ENCODE assay signal across 8 cellular contexts in genomic region chr12:10214131-10214876, GRCh38. TPM values are rescaled to one million over a fixed set of nuclear protein-coding genes. Genes with fewer than 3 reads are reported as not detected.
DNase-seq lines count a peak whose midpoint lies in the region; ATAC-seq and TF ChIP-seq lines count a peak whose summit lies in the region.

No MANE protein-coding gene starts in this region.

- peak overlapping the region; percentile 100 for H3K27ac Mint-ChIP-seq in progenitor cell of endocrine pancreas

- peaks cover under 1% of the 10 kb centered on the region; the same call in 1 of the 2 replicates for H3K27me3 ChIP-seq in SK-N-SH (ENCODE audit: insufficient read depth)

- no peaks in the 10 kb centered on the region for H3K79me2 ChIP-seq in SK-N-SH (ENCODE audit: insufficient read depth)

- no peaks in the 10 kb centered on the region for H3K9me3 ChIP-seq in SK-N-SH

- H3K4me2 ChIP-seq in SK-N-SH = peak overlapping the region; percentile 88

- peak overlapping the region; percentile 87; the same call in 1 of the 2 replicates for H3K9ac ChIP-seq in SK-N-SH

- peaks cover 3% of the 10 kb centered on the region for H3F3A ChIP-seq in SK-N-SH (replicated peaks; ENCODE audit: insufficient read depth)

- peak overlapping the region; percentile 72 to 97 for H3K4me3 ChIP-seq in SK-N-SH (ENCODE audit: low read depth in 2 of 2, low read length in 1 of 2)

- 76% methylated on average over 10 of the region's 10 CpGs for WGBS in SK-N-SH (ENCODE audit: low lambda C conversion rate)

- no peaks in the 10 kb centered on the region for H3K9me3 Mint-ChIP-seq in progenitor cell of endocrine pancreas (ENCODE audit: low read depth)

- TF ChIP-seq EP300 in SK-N-SH (IDR thresholded peaks at IDR 0.05; ENCODE audit: borderline replicate concordance in 1 of 2, low read depth in 1 of 2, low read length in 1 of 2) = no peak

- CTCF ChIA-PET in SK-N-SH (lab: Yijun Ruan, JAX) = interaction anchor here (1.0 to 1.1 kb wide), 4 partner anchors 21 to 348 kb away, joined by 3 to 4 read pairs (median 4); no protein-coding TSS in a partner anchor

- no peaks in the 10 kb centered on the region for H3K9me2 ChIP-seq in SK-N-SH

- H3K36me3 ChIP-seq in SK-N-SH (replicated peaks in 1 of 2; ENCODE audit: control insufficient read depth in 1 of 2, insufficient read depth in 2 of 2, low read length in 1 of 2) = no peaks in the 10 kb centered on the region

- POLR2A ChIA-PET in SK-N-SH (lab: Yijun Ruan, JAX) = no interaction called here

- peaks cover 23% of the 10 kb centered on the region for H3K4me1 Mint-ChIP-seq in progenitor cell of endocrine pancreas (ENCODE audit: low read depth)

- TF ChIP-seq RAD21 in SK-N-SH (IDR thresholded peaks at IDR 0.05; ENCODE audit: low read length) = no peak

- H4K20me1 ChIP-seq in SK-N-SH (ENCODE audit: insufficient read depth) = peaks cover 7% of the 10 kb centered on the region; the same call in 1 of the 2 replicates

- H3K27me3 Mint-ChIP-seq in progenitor cell of endocrine pancreas = no peaks in the 10 kb centered on the region

- no peak for ATAC-seq in SK-N-SH treated with all-trans-retinoic acid at 6 μM for 48 hours

- TF ChIP-seq CTCF in SK-N-SH (IDR thresholded peaks at IDR 0.05) = no peak
- no peak for TF ChIP-seq CTCF in progenitor cell of endocrine pancreas (IDR thresholded peaks at IDR 0.05; ENCODE audit: unreplicated experiment)

- H2AFZ ChIP-seq in SK-N-SH (ENCODE audit: low read depth) = no peak overlapping the region

- peak overlapping the region; percentile 89 for H3K4me3 Mint-ChIP-seq in progenitor cell of endocrine pancreas (ENCODE audit: low read depth)

- DNase-seq in SK-N-SH = no peak
- DNase-seq in SW480 (ENCODE audit: low spot score) = peak; percentile 40
- DNase-seq in fibroblast of peridontal ligament (ENCODE audit: extremely low read depth) = peak; percentile 74
- DNase-seq in progenitor cell of endocrine pancreas (ENCODE audit: low spot score, unreplicated experiment) = no peak
- no peak for DNase-seq in activated effector memory CD4-positive, alpha-beta T cell treated with anti-CD3 and anti-CD28 coated beads, Interleukin-2, amount 50 U/mL, for 16 hours
- DNase-seq in Kasumi-1 (lab: John Stamatoyannopoulos, UW) = no peak
- DNase-seq in NCI-H128 (lab: John Stamatoyannopoulos, UW; ENCODE audit: unreplicated experiment) = no peak

- peaks cover 6% of the 10 kb centered on the region for H3K36me3 Mint-ChIP-seq in progenitor cell of endocrine pancreas (ENCODE audit: insufficient read depth)

- no peak overlapping the region; a peak in 1 of 4 replicates for H3K27ac ChIP-seq in SK-N-SH (ENCODE audit: low read depth in 2 of 2, low read length in 1 of 2)

- H3K4me1 ChIP-seq in SK-N-SH (ENCODE audit: control insufficient read depth in 1 of 2, insufficient read depth in 2 of 2, low read depth in 1 of 2, low read length in 1 of 2) = no peaks in the 10 kb centered on the region; a peak in 1 of 4 replicates

TF ChIP-seq in SK-N-SH, 30 proteins besides CTCF, POLR2A, EP300 and RAD21:
- TF ChIP-seq NRF1 (IDR thresholded peaks at IDR 0.05; ENCODE audit: low read depth, low read length) = no peak
- no peak for TF ChIP-seq MEF2A (IDR thresholded peaks at IDR 0.05; ENCODE audit: borderline replicate concordance, low read depth)
- TF ChIP-seq CHD2 (IDR thresholded peaks at IDR 0.05; ENCODE audit: low read length, partially characterized antibody) = no peak
- no peak for TF ChIP-seq TEAD4 (IDR thresholded peaks at IDR 0.05; ENCODE audit: borderline replicate concordance, insufficient read depth)

TF ChIP-seq in SK-N-SH treated with all-trans-retinoic acid at 6 μM for 48 hours, 23 proteins besides CTCF, POLR2A, EP300 and RAD21:
- TF ChIP-seq BACH2 (CRISPR knock-in tag; IDR thresholded peaks at IDR 0.05; ENCODE audit: borderline replicate concordance) (no peak), ISL1 (CRISPR knock-in tag; IDR thresholded peaks at IDR 0.05) (no peak), SNAI2 (CRISPR knock-in tag; IDR thresholded peaks at IDR 0.05) (no peak), TSHZ2 (CRISPR knock-in tag; IDR thresholded peaks at IDR 0.05) (no peak), ZNF70 (CRISPR knock-in tag; IDR thresholded peaks at IDR 0.05) (no peak)

RNA-seq across cellular contexts. Expression of gene GABARAPL1, which starts 1.6 kb away (rescaled TPM):
- polyA plus RNA-seq in SK-N-SH (2012; rRNA removed) = 9.2 and 14.3 TPM in 2 replicates
- polyA plus RNA-seq in SK-N-SH (2012; cell fraction: cytosol; rRNA removed) = 12.7 and 14.1 TPM in 2 replicates
- polyA plus RNA-seq in SK-N-SH (2012; cell fraction: nucleus; rRNA removed) = 13.4 and 16.8 TPM in 2 replicates
- total RNA-seq in progenitor cell of endocrine pancreas = 94.2 and 96.2 TPM in 2 replicates

RNA-seq across cellular contexts. Expression of gene TMEM52B, which starts 35.5 kb away (rescaled TPM):
- polyA plus RNA-seq in SK-N-SH (2012; rRNA removed) = not detected in 2 replicates
- polyA plus RNA-seq in SK-N-SH (2012; cell fraction: cytosol; rRNA removed) = not detected in 2 replicates
- polyA plus RNA-seq in SK-N-SH (2012; cell fraction: nucleus; rRNA removed) = not detected in 2 replicates
- not detected in 2 replicates for total RNA-seq in progenitor cell of endocrine pancreas

RNA-seq across cellular contexts. Expression of gene OLR1, which starts 42.4 kb away (rescaled TPM):
- not detected in 2 replicates for polyA plus RNA-seq in SK-N-SH (2012; rRNA removed)
- not detected in 2 replicates for polyA plus RNA-seq in SK-N-SH (2012; cell fraction: cytosol; rRNA removed)
- not detected in 2 replicates for polyA plus RNA-seq in SK-N-SH (2012; cell fraction: nucleus; rRNA removed)
- total RNA-seq in progenitor cell of endocrine pancreas = not detected in 2 replicates

Comparison
In these comparisons a context has a peak if more than half of its experiments do, and no peak if none do; other contexts are left out.
1. DNase-seq: peak in SW480 (single experiment) and fibroblast of peridontal ligament (single experiment); none in SK-N-SH (single experiment), progenitor cell of endocrine pancreas (single experiment), activated effector memory CD4-positive, alpha-beta T cell treated with anti-CD3 and anti-CD28 coated beads, Interleukin-2, amount 50 U/mL, for 16 hours (single experiment), Kasumi-1 (0 of 2) and NCI-H128 (single experiment).